11 cellular contexts compared by ENCODE assay signal in the genomic region with DNA sequence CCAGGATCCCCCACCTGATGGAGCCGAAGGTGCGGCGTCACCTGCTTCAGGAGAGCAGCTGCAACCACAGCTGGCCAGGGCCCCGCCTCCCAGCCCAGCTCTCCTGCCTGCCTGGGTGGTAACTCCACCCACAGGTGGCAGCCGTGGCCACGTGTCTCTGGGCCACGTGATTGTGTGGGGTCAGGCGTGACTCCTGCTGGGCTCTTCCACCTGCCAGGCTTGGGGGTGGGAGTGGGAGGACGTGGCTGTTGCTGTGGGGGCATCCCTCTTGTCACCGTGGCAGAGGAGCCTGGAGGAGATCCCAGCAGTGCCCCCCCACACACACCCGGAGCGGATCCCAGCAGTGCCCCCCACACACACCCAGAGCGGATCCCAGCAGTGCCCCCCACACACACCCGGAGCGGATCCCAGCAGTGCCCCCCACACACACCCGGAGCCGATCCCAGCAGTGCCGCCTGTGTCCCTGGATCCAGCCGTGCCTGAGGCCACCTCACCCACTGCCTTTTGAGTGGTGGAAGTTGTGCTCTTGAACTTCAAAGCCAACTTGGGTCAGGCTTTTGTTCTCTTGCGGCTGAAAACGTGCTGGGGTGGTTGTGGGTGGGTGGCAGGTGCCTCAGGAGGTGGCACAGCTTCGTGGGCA. TPM values are rescaled to one million over a fixed set of nuclear protein-coding genes. Genes with fewer than 3 reads are reported as not detected.
A peak's percentile ranks its signal among the peaks of the same experiment; 100 is the strongest.
DNase-seq lines count a peak whose midpoint lies in the region; ATAC-seq, FAIRE-seq and TF ChIP-seq lines count a peak whose summit lies in the region.
"Had no signal": no experiment of that assay in that cellular context is flagged by ENCODE, and none has a peak within 500 bp of the region (broad histone marks: within the 10 kb centered on the region; RNA-seq: fewer than 3 reads in every experiment).

No MANE protein-coding gene starts in this region.

- no peak for TF ChIP-seq EP300 in HepG2 (IDR thresholded peaks at IDR 0.05; ENCODE audit: low read depth in 2 of 2, low read length in 2 of 2)
- no peak for TF ChIP-seq EP300 in HepG2 (CRISPR knock-in tag; IDR thresholded peaks at IDR 0.05; ENCODE audit: borderline replicate concordance)

- H3K4me1 Mint-ChIP-seq in activated B cell treated with CpG ODN at 0.5 μM for 24 hours, result peaks cover 4% of the 10 kb centered on the region

- BruUV-seq in HepG2 (replicated peaks; lab: Mats Ljungman, UMichigan), result no TSS peak

- H3K9me3 Mint-ChIP-seq in activated B cell treated with CpG ODN at 0.5 μM for 24 hours, result no peaks in the 10 kb centered on the region

- H3K4me3 ChIP-seq in NB4 (ENCODE audit: low read depth, low read length) (no peak overlapping the region), HepG2 (replicated peaks in 1 of 3; ENCODE audit: insufficient read depth in 1 of 3, low read depth in 2 of 3, low read length in 3 of 3) (peak overlapping the region in 1 of 3 experiments; percentile 6; a peak in 1 of 6 replicates), esophagus squamous epithelium (no peak overlapping the region)
- H3K4me3 ChIP-seq: right atrium auricular region had no signal

- no peak overlapping the region for H2AFZ ChIP-seq in HepG2 (ENCODE audit: low read length)

- FAIRE-seq in HepG2 (lab: Jason Lieb, UNC), result no peak
- FAIRE-seq: A204.1 had no signal

- DNase-seq in NCI-H1436 (lab: John Stamatoyannopoulos, UW), result peak; percentile 55
- no peak for DNase-seq in NCI-H1436 treated with DMSO at 0.1 percent for 48 hours (lab: John Stamatoyannopoulos, UW)
- peak; percentile 12 for DNase-seq in NB4 (ENCODE audit: low read depth)
- peak; percentile 11 for DNase-seq in activated B cell treated with CpG ODN at 0.5 μM for 24 hours
- peak; percentile 20 for DNase-seq in HepG2 (ENCODE audit: low spot score)
- no peak for DNase-seq in epidermal melanocyte (ENCODE audit: insufficient read length, low spot score)
- no peak for DNase-seq in hippocampal formation (lab: John Stamatoyannopoulos, UW)
- DNase-seq in esophagus squamous epithelium (lab: John Stamatoyannopoulos, UW), result no peak
- DNase-seq: effector CD4-positive, alpha-beta T cell had no signal

- no peaks in the 10 kb centered on the region for H3K36me3 ChIP-seq in HepG2 (replicated peaks in 1 of 2; ENCODE audit: control insufficient read depth in 1 of 2, insufficient read depth in 2 of 2, low read length in 2 of 2)
- no peaks in the 10 kb centered on the region for H3K36me3 ChIP-seq in esophagus squamous epithelium
- H3K36me3 ChIP-seq: right atrium auricular region had no signal

- H3K4me1 ChIP-seq in HepG2 (ENCODE audit: insufficient read depth, low read length) (peaks cover 40% of the 10 kb centered on the region), esophagus squamous epithelium (peaks cover 0 to 3% (median 0%) of the 10 kb centered on the region in 3 donors)

- H3K27ac ChIP-seq in HepG2 (ENCODE audit: extremely low read length, insufficient read depth, low read length), result no peak overlapping the region
- H3K27ac ChIP-seq in esophagus squamous epithelium, result no peak overlapping the region
- H3K27ac ChIP-seq: right atrium auricular region had no signal

- CTCF ChIA-PET in activated B cell treated with CpG ODN at 0.5 μM for 24 hours (lab: Charles Lee), result no interaction called here
- CTCF ChIA-PET in HepG2 (lab: Yijun Ruan, JAX; ENCODE audit: low intra/inter-chr PET ratio, low total read pairs), result no interaction called here

- in situ Hi-C loops in HepG2 (cut with HindIII; ENCODE audit: extremely low pct_ligation_motif_present, low pct_unique_long_range_greater_than_20kb), result no loop called here

- POLR2A ChIA-PET in activated B cell treated with CpG ODN at 0.5 μM for 24 hours (lab: Charles Lee), result no interaction called here
- POLR2A ChIA-PET in HepG2 (lab: Yijun Ruan, JAX), result no interaction called here

- ATAC-seq in activated B cell treated with CpG ODN at 0.5 μM for 24 hours (ENCODE audit: low read depth) (peak; percentile 47), HepG2 (peak; percentile 13; the same call in 1 of the 3 replicates)

- H3K9ac ChIP-seq in HepG2 (ENCODE audit: insufficient read depth, low read depth, low read length), result no peak overlapping the region

- WGBS in HepG2 (ENCODE audit: low lambda C conversion rate), result 18% methylated on average over 4 of the region's 22 CpGs
- 60% methylated on average over 1 of the region's 22 CpGs; no CpG with 5 or more reads in 1 of the 2 donors for WGBS in esophagus squamous epithelium, 2 donors

- no peak overlapping the region for H3K4me3 Mint-ChIP-seq in activated B cell treated with CpG ODN at 0.5 μM for 24 hours

- H3K9me3 ChIP-seq in HepG2 (ENCODE audit: low read length), result peaks cover 4% of the 10 kb centered on the region; the same call in 1 of the 2 replicates
- H3K9me3 ChIP-seq in esophagus squamous epithelium, result no peaks in the 10 kb centered on the region
- H3K9me3 ChIP-seq: right atrium auricular region had no signal

- H3K27me3 Mint-ChIP-seq in activated B cell treated with CpG ODN at 0.5 μM for 24 hours, result peaks cover 8% of the 10 kb centered on the region

- no peaks in the 10 kb centered on the region for H3K79me2 ChIP-seq in HepG2 (ENCODE audit: insufficient read depth, low read length)

- intact Hi-C loops in activated B cell treated with CpG ODN at 0.5 μM for 24 hours (cut with micrococcal nuclease) (no loop called here), HepG2 (cut with micrococcal nuclease; ENCODE audit: unreplicated experiment) (no loop called here), esophagus squamous epithelium (cut with DNase I) (no loop called here)

- H4K20me1 ChIP-seq in HepG2 (ENCODE audit: insufficient read depth, low read length), result 0 out of 2 replicates have a peak, but pooled peaks cover 3% of the 10 kb centered on the region

- TF ChIP-seq CTCF in NB4 (IDR thresholded peaks at IDR 0.05; ENCODE audit: low read depth, low read length) (no peak), activated B cell treated with CpG ODN at 0.5 μM for 24 hours (IDR thresholded peaks at IDR 0.05) (no peak), HepG2 (CRISPR knock-in tag; IDR thresholded peaks at IDR 0.05) (peak; percentile 33; the same call in 1 of the 2 replicates), esophagus squamous epithelium (IDR thresholded peaks at IDR 0.05) (no peak)

- TF ChIP-seq POLR2A in NB4 (IDR thresholded peaks at IDR 0.05; ENCODE audit: extremely low read depth, insufficient read length), result no peak
- TF ChIP-seq POLR2A in HepG2 (IDR thresholded peaks at IDR 0.05; ENCODE audit: insufficient read depth in 1 of 2, low read depth in 2 of 2, low read length in 2 of 2), result no peak
- TF ChIP-seq POLR2A in esophagus squamous epithelium (IDR thresholded peaks at IDR 0.05), result no peak

- H3K4me2 ChIP-seq in HepG2 (ENCODE audit: low read depth, low read length), result peak overlapping the region; percentile 55

- no peaks in the 10 kb centered on the region for H3K36me3 Mint-ChIP-seq in activated B cell treated with CpG ODN at 0.5 μM for 24 hours (ENCODE audit: low read depth)

- peaks cover 19 to 84% of the 10 kb centered on the region in 2 experiments for H3K27me3 ChIP-seq in HepG2 (ENCODE audit: control insufficient read depth in 1 of 2, insufficient read depth in 2 of 2, low read length in 2 of 2)
- peaks cover 0 to 69% (median 3%) of the 10 kb centered on the region in 4 donors for H3K27me3 ChIP-seq in esophagus squamous epithelium
- H3K27me3 ChIP-seq: right atrium auricular region had no signal

- no peak for TF ChIP-seq RAD21 in HepG2 (CRISPR knock-in tag; IDR thresholded peaks at IDR 0.05)

- no peak overlapping the region for H3K27ac Mint-ChIP-seq in activated B cell treated with CpG ODN at 0.5 μM for 24 hours

TF ChIP-seq in HepG2, 621 proteins besides CTCF, POLR2A, EP300 and RAD21 (continues in another document):
- TF ChIP-seq, protein P1, sequence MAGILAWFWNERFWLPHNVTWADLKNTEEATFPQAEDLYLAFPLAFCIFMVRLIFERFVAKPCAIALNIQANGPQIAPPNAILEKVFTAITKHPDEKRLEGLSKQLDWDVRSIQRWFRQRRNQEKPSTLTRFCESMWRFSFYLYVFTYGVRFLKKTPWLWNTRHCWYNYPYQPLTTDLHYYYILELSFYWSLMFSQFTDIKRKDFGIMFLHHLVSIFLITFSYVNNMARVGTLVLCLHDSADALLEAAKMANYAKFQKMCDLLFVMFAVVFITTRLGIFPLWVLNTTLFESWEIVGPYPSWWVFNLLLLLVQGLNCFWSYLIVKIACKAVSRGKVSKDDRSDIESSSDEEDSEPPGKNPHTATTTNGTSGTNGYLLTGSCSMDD (CRISPR knock-in tag; IDR thresholded peaks at IDR 0.05), result no peak
- TF ChIP-seq BHLHE40 (IDR thresholded peaks at IDR 0.05; ENCODE audit: low read length), result peak; percentile 58

RNA-seq across cellular contexts. Expression of a gene that starts 32.2 kb away (rescaled TPM):
- total RNA-seq in activated B cell treated with CpG ODN at 0.5 μM for 24 hours (19.3 and 21.4 TPM in 2 replicates), HepG2 (2016; rRNA removed; fragmentation: Illumina TruSeq; extraction: Trizol) (9.8 and 24.0 TPM in 2 replicates), esophagus squamous epithelium (10 to 100 TPM in 2 of 4 donors, 1 to 10 TPM in 2; 7.9 to 11.4 (median 9.4) TPM)
- total RNA-seq in HepG2 (2016; cell fraction: cytosol; rRNA removed; fragmentation: Illumina TruSeq; extraction: Trizol; ENCODE audit: low read depth), result 2.9 and 4.1 TPM in 2 replicates
- 8.5 and 20.1 TPM in 2 replicates for total RNA-seq in HepG2 (2016; cell fraction: insoluble cytoplasmic fraction; rRNA removed; fragmentation: Illumina TruSeq; extraction: Trizol)
- total RNA-seq in HepG2 (2016; cell fraction: membrane; rRNA removed; fragmentation: Illumina TruSeq; extraction: Trizol), result 7.7 and 7.9 TPM in 2 replicates
- 29.0 and 30.4 TPM in 2 replicates for total RNA-seq in HepG2 (2016; cell fraction: nucleus; rRNA removed; fragmentation: Illumina TruSeq; extraction: Trizol)
- 21.7 and 22.8 TPM in 2 replicates for polyA plus RNA-seq in HepG2 (2011; rRNA removed)
- 14.9 and 16.0 TPM in 2 replicates for polyA plus RNA-seq in HepG2 (2011; cell fraction: cytosol; rRNA removed)
- polyA plus RNA-seq in HepG2 (2011; cell fraction: nucleus; rRNA removed), result 67.0 and 84.3 TPM in 2 replicates
- polyA plus RNA-seq in HepG2 (2012), result 25.3 and 34.5 TPM in 2 replicates
- polyA plus RNA-seq in HepG2 (2016; cell fraction: cytosol; fragmentation: Illumina TruSeq; extraction: Trizol; ENCODE audit: low read depth), result 3.3 and 3.7 TPM in 2 replicates
- 7.8 and 10.0 TPM in 2 replicates for polyA plus RNA-seq in HepG2 (2016; cell fraction: insoluble cytoplasmic fraction; fragmentation: Illumina TruSeq; extraction: Trizol; ENCODE audit: low read depth)
- polyA plus RNA-seq in HepG2 (2016; cell fraction: membrane; fragmentation: Illumina TruSeq; extraction: Trizol; ENCODE audit: low read depth), result 6.3 and 6.9 TPM in 2 replicates
- polyA plus RNA-seq in HepG2 (2016; cell fraction: nucleus; fragmentation: Illumina TruSeq; extraction: Trizol; ENCODE audit: insufficient read depth, low read depth), result 66.5 TPM in 2 replicates
- 10.4 and 14.1 TPM in 2 replicates for polyA minus RNA-seq in HepG2 (2011; rRNA and poly(A)+ RNA removed; ENCODE audit: low replicate concordance)
- polyA minus RNA-seq in HepG2 (2011; cell fraction: cytosol; rRNA and poly(A)+ RNA removed), result 8.6 and 9.1 TPM in 2 replicates
- polyA minus RNA-seq in HepG2 (2011; cell fraction: nucleus; rRNA and poly(A)+ RNA removed), result 22.9 and 23.1 TPM in 2 replicates

Comparison
In these comparisons a context has a peak if more than half of its experiments do, and no peak if none do; other contexts are left out.
1. DNase-seq: peak in NCI-H1436 (single experiment), NB4 (single experiment), activated B cell treated with CpG ODN at 0.5 μM for 24 hours (single experiment) and HepG2 (single experiment); none in NCI-H1436 treated with DMSO at 0.1 percent for 48 hours (single experiment), epidermal melanocyte (single experiment), hippocampal formation (0 of 2) and esophagus squamous epithelium (single experiment).